Comparison of ENCODE assay signal across 32 cellular contexts in genomic region chr3:47073685-47074084, GRCh38.
"Had no signal": no experiment of that assay in that cellular context is flagged by ENCODE, and none has a peak within 500 bp of the region (broad histone marks: within the 10 kb centered on the region; RNA-seq: fewer than 3 reads in every experiment).

No MANE protein-coding gene starts in this region.

- H3K9me3 Mint-ChIP-seq: activated B cell treated with CpG ODN at 0.5 μM for 24 hours; activated CD8-positive, alpha-beta T cell treated with anti-CD3 and anti-CD28 coated beads for 36 hours; activated naive CD4-positive, alpha-beta T cell treated with anti-CD3 and anti-CD28 coated beads for 36 hours; activated naive CD4-positive, alpha-beta T cell treated with anti-CD3 and anti-CD28 coated beads, Interleukin-2, amount 50 U/mL, for 24 hours; activated naive CD8-positive, alpha-beta T cell treated with anti-CD3 and anti-CD28 coated beads, Interleukin-2, amount 10 ng/mL, durations not matched to agents 7 days and 5 days; activated T-helper 1 cell treated with anti-CD3 and anti-CD28 coated beads, Interleukin-12 subunit alpha, Interleukin-12 subunit beta, Interleukin-2, Interleukin-4 antibody, amounts not matched to agents 30 ng/mL and 10 ng/mL and 1 ng/mL, durations not matched to agents 14 hours and 24 hours and 36 hours; activated T-helper 2 cell treated with anti-CD3 and anti-CD28 coated beads, Interferon-gamma antibody, Interleukin-2, Interleukin-4, amounts not matched to agents 10 μg/mL and 5 μg/mL and 100 μg/mL, durations not matched to agents 14 hours and 24 hours and 36 hours; dendritic cell treated with granulocyte-macrophage colony-stimulating factor and Interleukin-4, amounts not matched to agents 40 ng/mL and 50 ng/mL, for 4 days; endodermal cell; T-cell; T-helper 1 cell treated with Interleukin-12 subunit alpha and Interleukin-12 subunit beta and Interleukin-4 antibody, amounts not matched to agents 30 μg/mL and 1 μg/mL, for 36 hours; T-helper 2 cell treated with Interferon-gamma antibody and Interleukin-4, amounts not matched to agents 5 μg/mL and 100 μg/mL, for 36 hours had no signal

- DNase-seq: activated B cell treated with CpG ODN at 0.5 μM for 24 hours; activated CD4-positive, alpha-beta T cell treated with anti-CD3 and anti-CD28 coated beads for 48 hours; activated CD4-positive, alpha-beta T cell treated with anti-CD3 and anti-CD28 coated beads, Interleukin-2, amount 50 U/mL, for 1 hour; activated CD4-positive, alpha-beta T cell treated with anti-CD3 and anti-CD28 coated beads, Interleukin-2, amount 50 U/mL, for 48 hours; activated CD8-positive, alpha-beta memory T cell treated with anti-CD3 and anti-CD28 coated beads for 24 hours; activated CD8-positive, alpha-beta T cell treated with anti-CD3 and anti-CD28 coated beads for 36 hours; activated effector memory CD4-positive, alpha-beta T cell treated with anti-CD3 and anti-CD28 coated beads, Interleukin-2, amount 50 U/mL, for 16 hours; activated naive CD4-positive, alpha-beta T cell treated with anti-CD3 and anti-CD28 coated beads for 36 hours; activated naive CD8-positive, alpha-beta T cell treated with anti-CD3 and anti-CD28 coated beads, Interleukin-2, amount 10 ng/mL, durations not matched to agents 7 days and 5 days; activated T-cell treated with anti-CD3 and anti-CD28 coated beads, Interleukin-2, amount 50 U/mL, for 48 hours; amniotic stem cell; anterior cingulate cortex; brain microvascular endothelial cell; central memory CD4-positive, alpha-beta T cell; cerebellar nuclear complex; dorsolateral prefrontal cortex; effector memory CD4-positive, alpha-beta T cell; endodermal cell; head of caudate nucleus; SW 1271; T-cell; T1000; WERI-Rb-1 had no signal

- H3K27me3 ChIP-seq: brain microvascular endothelial cell, dorsolateral prefrontal cortex had no signal

- H3K27ac Mint-ChIP-seq: activated B cell treated with CpG ODN at 0.5 μM for 24 hours; activated CD8-positive, alpha-beta T cell treated with anti-CD3 and anti-CD28 coated beads for 36 hours; activated naive CD4-positive, alpha-beta T cell treated with anti-CD3 and anti-CD28 coated beads for 36 hours; activated naive CD4-positive, alpha-beta T cell treated with anti-CD3 and anti-CD28 coated beads, Interleukin-2, amount 50 U/mL, for 24 hours; activated naive CD8-positive, alpha-beta T cell treated with anti-CD3 and anti-CD28 coated beads, Interleukin-2, amount 10 ng/mL, durations not matched to agents 7 days and 5 days; activated T-helper 1 cell treated with anti-CD3 and anti-CD28 coated beads, Interleukin-12 subunit alpha, Interleukin-12 subunit beta, Interleukin-2, Interleukin-4 antibody, amounts not matched to agents 30 ng/mL and 10 ng/mL and 1 ng/mL, durations not matched to agents 14 hours and 24 hours and 36 hours; activated T-helper 2 cell treated with anti-CD3 and anti-CD28 coated beads, Interferon-gamma antibody, Interleukin-2, Interleukin-4, amounts not matched to agents 10 μg/mL and 5 μg/mL and 100 μg/mL, durations not matched to agents 14 hours and 24 hours and 36 hours; endodermal cell; T-helper 1 cell treated with Interleukin-12 subunit alpha and Interleukin-12 subunit beta and Interleukin-4 antibody, amounts not matched to agents 30 μg/mL and 1 μg/mL, for 36 hours; T-helper 2 cell treated with Interferon-gamma antibody and Interleukin-4, amounts not matched to agents 5 μg/mL and 100 μg/mL, for 36 hours had no signal

- H3K4me3 Mint-ChIP-seq: activated B cell treated with CpG ODN at 0.5 μM for 24 hours; activated CD8-positive, alpha-beta T cell treated with anti-CD3 and anti-CD28 coated beads for 36 hours; activated naive CD4-positive, alpha-beta T cell treated with anti-CD3 and anti-CD28 coated beads for 36 hours; activated naive CD4-positive, alpha-beta T cell treated with anti-CD3 and anti-CD28 coated beads, Interleukin-2, amount 50 U/mL, for 24 hours; activated naive CD8-positive, alpha-beta T cell treated with anti-CD3 and anti-CD28 coated beads, Interleukin-2, amount 10 ng/mL, durations not matched to agents 7 days and 5 days; activated T-helper 1 cell treated with anti-CD3 and anti-CD28 coated beads, Interleukin-12 subunit alpha, Interleukin-12 subunit beta, Interleukin-2, Interleukin-4 antibody, amounts not matched to agents 30 ng/mL and 10 ng/mL and 1 ng/mL, durations not matched to agents 14 hours and 24 hours and 36 hours; dendritic cell treated with granulocyte-macrophage colony-stimulating factor and Interleukin-4, amounts not matched to agents 40 ng/mL and 50 ng/mL, for 4 days; endodermal cell; T-cell; T-helper 1 cell treated with Interleukin-12 subunit alpha and Interleukin-12 subunit beta and Interleukin-4 antibody, amounts not matched to agents 30 μg/mL and 1 μg/mL, for 36 hours; T-helper 2 cell treated with Interferon-gamma antibody and Interleukin-4, amounts not matched to agents 5 μg/mL and 100 μg/mL, for 36 hours had no signal

- H3K4me3 ChIP-seq: coronary artery, dorsolateral prefrontal cortex had no signal

- H3K27me3 Mint-ChIP-seq: activated B cell treated with CpG ODN at 0.5 μM for 24 hours; activated CD8-positive, alpha-beta T cell treated with anti-CD3 and anti-CD28 coated beads for 36 hours; activated naive CD4-positive, alpha-beta T cell treated with anti-CD3 and anti-CD28 coated beads, Interleukin-2, amount 50 U/mL, for 24 hours; activated naive CD8-positive, alpha-beta T cell treated with anti-CD3 and anti-CD28 coated beads, Interleukin-2, amount 10 ng/mL, durations not matched to agents 7 days and 5 days; dendritic cell treated with granulocyte-macrophage colony-stimulating factor and Interleukin-4, amounts not matched to agents 40 ng/mL and 50 ng/mL, for 4 days; T-cell had no signal

- ATAC-seq: activated CD4-positive, CD25-positive, alpha-beta regulatory T cell treated with anti-CD3 and anti-CD28 coated beads, Interleukin-2, amount 50 U/mL, for 24 hours; activated CD8-positive, alpha-beta T cell treated with anti-CD3 and anti-CD28 coated beads for 36 hours; esophagus mucosa; T-cell had no signal

- H3K27ac ChIP-seq: brain microvascular endothelial cell, coronary artery, dorsolateral prefrontal cortex, WERI-Rb-1 had no signal
